In genomic region chr1:155981266-155982088, GRCh38 we compare ENCODE assay signal across 8 cellular contexts. TPM values are rescaled to one million over a fixed set of nuclear protein-coding genes. Genes with fewer than 3 reads are reported as not detected.
DNase-seq lines count a peak whose midpoint lies in the region; ATAC-seq and TF ChIP-seq lines count a peak whose summit lies in the region.

No MANE protein-coding gene starts in this region.

- H3K27me3 ChIP-seq in RWPE2 (ENCODE audit: insufficient read depth, poor library complexity, severe bottlenecking): no peaks in the 10 kb centered on the region

- intact Hi-C loops in natural killer cell (cut with micrococcal nuclease): loop anchor here (2.0 kb wide), 1 partner anchor 15 kb away; no protein-coding TSS in a partner anchor

- peak; percentile 34 for DNase-seq in activated T-cell treated with anti-CD3 and anti-CD28 coated beads, Interleukin-2, amount 50 U/mL, for 4 hours
- no peak for DNase-seq in activated T-cell treated with anti-CD3 and anti-CD28 coated beads for 4 hours
- no peak for DNase-seq in RWPE2 (ENCODE audit: low spot score)
- peak; percentile 39 for DNase-seq in dedifferentiated amniotic fluid mesenchymal stem cell (ENCODE audit: extremely low spot score)
- DNase-seq in natural killer cell: no peak
- DNase-seq in AG08396 (ENCODE audit: low spot score): no peak
- no peak for DNase-seq in cortex of kidney (lab: John Stamatoyannopoulos, UW)
- no peak for DNase-seq in ureter (ENCODE audit: low spot score)

- TF ChIP-seq CTCF in RWPE2 (IDR thresholded peaks at IDR 0.05; ENCODE audit: poor library complexity, severe bottlenecking): no peak
- TF ChIP-seq CTCF in natural killer cell (IDR thresholded peaks at IDR 0.05): no peak

- peaks cover 57% of the 10 kb centered on the region for H3K4me1 Mint-ChIP-seq in activated T-cell treated with anti-CD3 and anti-CD28 coated beads, Interleukin-2, amount 50 U/mL, for 4 hours (ENCODE audit: low read depth)
- peaks cover 42 to 55% of the 10 kb centered on the region in 2 donors for H3K4me1 Mint-ChIP-seq in natural killer cell

- H3K36me3 Mint-ChIP-seq in activated T-cell treated with anti-CD3 and anti-CD28 coated beads, Interleukin-2, amount 50 U/mL, for 4 hours (ENCODE audit: insufficient read depth): no peaks in the 10 kb centered on the region
- H3K36me3 Mint-ChIP-seq in natural killer cell: no peaks in the 10 kb centered on the region

- peak overlapping the region; percentile 61 for H3K4me3 ChIP-seq in RWPE2 (ENCODE audit: severe bottlenecking)

- no peaks in the 10 kb centered on the region for H3K9me3 Mint-ChIP-seq in activated T-cell treated with anti-CD3 and anti-CD28 coated beads, Interleukin-2, amount 50 U/mL, for 4 hours
- no peaks in the 10 kb centered on the region for H3K9me3 Mint-ChIP-seq in natural killer cell

- H3K36me3 ChIP-seq in RWPE2 (ENCODE audit: low read depth): peaks cover 37% of the 10 kb centered on the region

- no peaks in the 10 kb centered on the region for H3K27me3 Mint-ChIP-seq in activated T-cell treated with anti-CD3 and anti-CD28 coated beads, Interleukin-2, amount 50 U/mL, for 4 hours (ENCODE audit: low read depth)
- no peaks in the 10 kb centered on the region for H3K27me3 Mint-ChIP-seq in natural killer cell (ENCODE audit: low read depth in 2 of 2)

- no peak for ATAC-seq in activated T-cell treated with anti-CD3 and anti-CD28 coated beads, Interleukin-2, amount 50 U/mL, for 4 hours
- ATAC-seq in RWPE2 (ENCODE audit: low read depth) (peak; percentile 19), natural killer cell (peak; percentile 37 to 54 (median 38))

- peak overlapping the region; percentile 95 for H3K4me3 Mint-ChIP-seq in activated T-cell treated with anti-CD3 and anti-CD28 coated beads, Interleukin-2, amount 50 U/mL, for 4 hours
- H3K4me3 Mint-ChIP-seq in natural killer cell: peak overlapping the region; percentile 92

- peaks cover 38% of the 10 kb centered on the region for H3K4me1 ChIP-seq in RWPE2 (ENCODE audit: insufficient read depth, poor library complexity, severe bottlenecking)

- peak overlapping the region; percentile 90 to 94 for H3K27ac Mint-ChIP-seq in natural killer cell

- H3K27ac ChIP-seq in RWPE2 (ENCODE audit: poor library complexity, severe bottlenecking): peak overlapping the region; percentile 96

- no peaks in the 10 kb centered on the region for H3K9me3 ChIP-seq in RWPE2 (ENCODE audit: severe bottlenecking)

RNA-seq across cellular contexts. Expression of gene ARHGEF2, which starts 3.1 kb away (rescaled TPM):
- total RNA-seq in activated T-cell treated with anti-CD3 and anti-CD28 coated beads, Interleukin-2, amount 50 U/mL, for 4 hours: 100 to 1,000 TPM; 144 to 174 (median 149) TPM
- total RNA-seq in natural killer cell (100 to 1,000 TPM; 143 to 200 (median 147) TPM), ureter (104 TPM)

RNA-seq across cellular contexts. Expression of gene SSR2, which starts 39.3 kb away (rescaled TPM):
- 100 to 1,000 TPM; 167 to 183 (median 173) TPM for total RNA-seq in activated T-cell treated with anti-CD3 and anti-CD28 coated beads, Interleukin-2, amount 50 U/mL, for 4 hours
- 100 to 1,000 TPM; 209 to 215 (median 211) TPM for total RNA-seq in natural killer cell
- 189 TPM for total RNA-seq in ureter

RNA-seq across cellular contexts. Expression of gene RXFP4, which starts 40.0 kb away (rescaled TPM):
- total RNA-seq in activated T-cell treated with anti-CD3 and anti-CD28 coated beads, Interleukin-2, amount 50 U/mL, for 4 hours: not detected
- not detected for total RNA-seq in natural killer cell
- not detected for total RNA-seq in ureter

RNA-seq across cellular contexts. Expression of gene KHDC4, which starts 47.3 kb away (rescaled TPM):
- total RNA-seq in activated T-cell treated with anti-CD3 and anti-CD28 coated beads, Interleukin-2, amount 50 U/mL, for 4 hours: 10 to 100 TPM; 32.2 to 38.3 (median 37.9) TPM
- 100 to 1,000 TPM in 1 of 3 donors, 10 to 100 TPM in 2; 61.9 to 101 (median 85.9) TPM for total RNA-seq in natural killer cell
- total RNA-seq in ureter: 83.8 TPM

Comparison
In these comparisons a context has a peak if more than half of its experiments do, and no peak if none do; other contexts are left out.
1. DNase-seq: peak in activated T-cell treated with anti-CD3 and anti-CD28 coated beads, Interleukin-2, amount 50 U/mL, for 4 hours (single experiment) and dedifferentiated amniotic fluid mesenchymal stem cell (single experiment); none in activated T-cell treated with anti-CD3 and anti-CD28 coated beads for 4 hours (single experiment), RWPE2 (single experiment), natural killer cell (single experiment), AG08396 (single experiment), cortex of kidney (single experiment) and ureter (single experiment).
2. ATAC-seq: peak in RWPE2 (single experiment) and natural killer cell (3 of 3); none in activated T-cell treated with anti-CD3 and anti-CD28 coated beads, Interleukin-2, amount 50 U/mL, for 4 hours (0 of 2).